Comparison of ENCODE assay signal across 9 cellular contexts in genomic region chr1:230972855-230973271, GRCh38. TPM values are rescaled to one million over a fixed set of nuclear protein-coding genes. Genes with fewer than 3 reads are reported as not detected.
DNase-seq lines count a peak whose midpoint lies in the region; ATAC-seq, FAIRE-seq and TF ChIP-seq lines count a peak whose summit lies in the region.
"Had no signal": no experiment of that assay in that cellular context is flagged by ENCODE, and none has a peak within 500 bp of the region (broad histone marks: within the 10 kb centered on the region; RNA-seq: fewer than 3 reads in every experiment).

No MANE protein-coding gene starts in this region.

- ATAC-seq in GM19372 (IDR thresholded peaks at IDR 0.05; ENCODE audit: low read depth, unreplicated experiment) (peak; percentile 80), HG03442 (IDR thresholded peaks at IDR 0.05; ENCODE audit: unreplicated experiment) (peak; percentile 81), activated B cell treated with CpG ODN at 0.5 μM for 24 hours (ENCODE audit: low read depth) (peak; percentile 83)

- 67 to 81% methylated on average over 1 of the region's 1 CpG for WGBS in transverse colon (ENCODE audit: low coverage in 1 of 2), 2 donors
- WGBS in adrenal gland, 4 donors = 56 to 75% (median 68%) methylated on average over 1 of the region's 1 CpG

- H3K27ac Mint-ChIP-seq in activated B cell treated with CpG ODN at 0.5 μM for 24 hours = peak overlapping the region; percentile 95

- intact Hi-C loops in activated B cell treated with CpG ODN at 0.5 μM for 24 hours (cut with micrococcal nuclease) = no loop called here
- intact Hi-C loops in endothelial cell of umbilical vein (cut with micrococcal nuclease) = loop anchor here (10.0 kb wide), 1 partner anchor 632 kb away; no protein-coding TSS in a partner anchor
- intact Hi-C loops in transverse colon (cut with DNase I; ENCODE audit: low total_unique reads) = loop anchor here (5.0 kb wide), 1 partner anchor 899 kb away; no protein-coding TSS in a partner anchor
- intact Hi-C loops in kidney (cut with DNase I) = no loop called here
- intact Hi-C loops in adrenal gland (cut with DNase I) = no loop called here

- dilution Hi-C loops in endothelial cell of umbilical vein (cut with MboI; ENCODE audit: extremely low pct_ligation_motif_present, low sequenced_read_pairs) = no loop called here

- in situ Hi-C loops in transverse colon (cut with MboI; ENCODE audit: low pct_ligation_motif_present in 1 of 4, low pct_unique_long_range_greater_than_20kb in 1 of 4, low sequenced_read_pairs in 3 of 4) = no loop called here

- H3K9me3 ChIP-seq in endothelial cell of umbilical vein (replicated peaks; ENCODE audit: control insufficient read depth, insufficient read depth, low read length) (no peaks in the 10 kb centered on the region), transverse colon (no peaks in the 10 kb centered on the region), kidney (ENCODE audit: control insufficient read depth in 1 of 2, low read length in 2 of 2) (no peaks in the 10 kb centered on the region), adrenal gland (replicated peaks in 1 of 3) (no peaks in the 10 kb centered on the region)

- H3K27me3 ChIP-seq in endothelial cell of umbilical vein (ENCODE audit: control insufficient read depth in 2 of 2, insufficient read depth in 2 of 2, low read length in 2 of 2) = no peaks in the 10 kb centered on the region
- no peaks in the 10 kb centered on the region for H3K27me3 ChIP-seq in transverse colon
- H3K27me3 ChIP-seq in adrenal gland = no peaks in the 10 kb centered on the region

- H3K4me3 ChIP-seq in endothelial cell of umbilical vein (replicated peaks in 1 of 3; ENCODE audit: insufficient read depth in 1 of 3, low read depth in 1 of 3, low read length in 3 of 3) (no peak overlapping the region), transverse colon (no peak overlapping the region), kidney (ENCODE audit: low read length in 2 of 2) (no peak overlapping the region), adrenal gland (no peak overlapping the region)

- no peaks in the 10 kb centered on the region for H3K27me3 Mint-ChIP-seq in activated B cell treated with CpG ODN at 0.5 μM for 24 hours

- H3K36me3 Mint-ChIP-seq in activated B cell treated with CpG ODN at 0.5 μM for 24 hours (ENCODE audit: low read depth) = peaks cover 27% of the 10 kb centered on the region

- CTCF ChIA-PET in activated B cell treated with CpG ODN at 0.5 μM for 24 hours (lab: Charles Lee) = interaction anchor here (1.0 to 1.3 kb wide), 2 partner anchors 15 to 19 kb away, joined by 3 read pairs; no protein-coding TSS in a partner anchor
- CTCF ChIA-PET in endothelial cell of umbilical vein (lab: Charles Lee) = interaction anchor here (0.7 to 1.2 kb wide), 6 partner anchors 13 to 120 kb away, joined by 3 to 4 read pairs (median 3); no protein-coding TSS in a partner anchor

- POLR2A ChIA-PET in activated B cell treated with CpG ODN at 0.5 μM for 24 hours (lab: Charles Lee) (interaction anchor here (1.4 to 1.5 kb wide), 2 partner anchors 15 to 242 kb away, joined by 5 to 10 read pairs; no protein-coding TSS in a partner anchor), endothelial cell of umbilical vein (lab: Charles Lee) (no interaction called here)

- H4K20me1 ChIP-seq in endothelial cell of umbilical vein (replicated peaks; ENCODE audit: control insufficient read depth, extremely low read depth, insufficient read depth, low read length) = no peaks in the 10 kb centered on the region

- peak; percentile 79 for FAIRE-seq in endothelial cell of umbilical vein (lab: Jason Lieb, UNC)
- no peak for FAIRE-seq in kidney (lab: Jason Lieb, UNC)

- H3K9me1 ChIP-seq in endothelial cell of umbilical vein (replicated peaks; ENCODE audit: control insufficient read depth, extremely low read depth, insufficient read depth, low read length) = no peaks in the 10 kb centered on the region

- H2AFZ ChIP-seq in endothelial cell of umbilical vein (ENCODE audit: low read depth, low read length) = no peak overlapping the region
- H2AFZ ChIP-seq: parathyroid adenoma had no signal

- peak overlapping the region; percentile 72 for H3K4me3 Mint-ChIP-seq in activated B cell treated with CpG ODN at 0.5 μM for 24 hours

- H3K4me2 ChIP-seq in endothelial cell of umbilical vein (ENCODE audit: insufficient read depth, low read length) = peak overlapping the region; percentile 1

- BruUV-seq in endothelial cell of umbilical vein (replicated peaks; lab: Mats Ljungman, UMichigan) = no TSS peak

- H3K79me2 ChIP-seq in endothelial cell of umbilical vein (ENCODE audit: control insufficient read depth, insufficient read depth, low read length) = peaks cover 7% of the 10 kb centered on the region

- TF ChIP-seq POLR2A in endothelial cell of umbilical vein (IDR thresholded peaks at IDR 0.05; ENCODE audit: low read depth, low read length) (no peak), transverse colon (IDR thresholded peaks at IDR 0.05) (no peak), adrenal gland (IDR thresholded peaks at IDR 0.05) (no peak)

- H3K27ac ChIP-seq in endothelial cell of umbilical vein (ENCODE audit: insufficient read depth, low read depth, low read length) (no peak overlapping the region), transverse colon (peak overlapping the region in 3 of 4 donors; percentile 7 to 15 (median 14)), kidney (ENCODE audit: low read depth in 2 of 2, low read length in 2 of 2) (no peak overlapping the region), adrenal gland (peak overlapping the region in 1 of 5 donors; percentile 19)
- H3K27ac ChIP-seq: parathyroid adenoma had no signal

- peaks cover 19% of the 10 kb centered on the region for H3K4me1 ChIP-seq in endothelial cell of umbilical vein (ENCODE audit: control insufficient read depth, extremely low read depth, insufficient read depth, low read length)
- peaks cover 0 to 21% (median 16%) of the 10 kb centered on the region in 4 donors for H3K4me1 ChIP-seq in transverse colon
- peaks cover 2 to 11% of the 10 kb centered on the region in 2 donors for H3K4me1 ChIP-seq in kidney (ENCODE audit: control insufficient read depth in 1 of 2, insufficient read depth in 1 of 2, low read depth in 1 of 2, low read length in 2 of 2)
- H3K4me1 ChIP-seq in adrenal gland (replicated peaks in 1 of 2) = peaks cover 0 to 12% of the 10 kb centered on the region in 2 donors

- TF ChIP-seq CTCF in activated B cell treated with CpG ODN at 0.5 μM for 24 hours (IDR thresholded peaks at IDR 0.05) = no peak
- TF ChIP-seq CTCF in endothelial cell of umbilical vein (IDR thresholded peaks at IDR 0.05; ENCODE audit: extremely low read depth in 1 of 2, insufficient read depth in 1 of 2, low read depth in 1 of 2, low read length in 2 of 2) = no peak
- no peak for TF ChIP-seq CTCF in transverse colon (IDR thresholded peaks at IDR 0.05)
- no peak for TF ChIP-seq CTCF in kidney (IDR thresholded peaks at IDR 0.05; ENCODE audit: borderline replicate concordance, extremely low read depth, insufficient read depth)
- no peak for TF ChIP-seq CTCF in adrenal gland (IDR thresholded peaks at IDR 0.05)

- H3K4me1 Mint-ChIP-seq in activated B cell treated with CpG ODN at 0.5 μM for 24 hours = peaks cover 68% of the 10 kb centered on the region

- H3K9ac ChIP-seq in endothelial cell of umbilical vein (replicated peaks; ENCODE audit: extremely low read depth, insufficient read depth, low read length) (no peak overlapping the region), kidney (ENCODE audit: low read length in 2 of 2) (no peak overlapping the region)
- H3K9ac ChIP-seq: parathyroid adenoma had no signal

- TF ChIP-seq EP300 in transverse colon (IDR thresholded peaks at IDR 0.05; ENCODE audit: low read depth) = no peak

- DNase-seq in AG08395 (ENCODE audit: low spot score) (peak; percentile 17), activated B cell treated with CpG ODN at 0.5 μM for 24 hours (no peak), endothelial cell of umbilical vein (ENCODE audit: low read depth, low spot score) (peak; percentile 19), transverse colon (peak; percentile 31), kidney (no peak), adrenal gland (no peak)

- H3K36me3 ChIP-seq in endothelial cell of umbilical vein (ENCODE audit: control insufficient read depth in 2 of 2, extremely low read depth in 1 of 2, insufficient read depth in 2 of 2, low read length in 2 of 2) (no peaks in the 10 kb centered on the region), transverse colon (peaks cover 0 to 5% (median 0%) of the 10 kb centered on the region in 4 donors), kidney (ENCODE audit: control insufficient read depth in 1 of 2, insufficient read depth in 2 of 2, low read length in 2 of 2) (no peaks in the 10 kb centered on the region), adrenal gland (replicated peaks in 1 of 2) (no peaks in the 10 kb centered on the region)

- no peaks in the 10 kb centered on the region for H3K9me3 Mint-ChIP-seq in activated B cell treated with CpG ODN at 0.5 μM for 24 hours

RNA-seq across cellular contexts. Expression of gene TTC13, which starts 5.8 kb away (rescaled TPM):
- total RNA-seq in activated B cell treated with CpG ODN at 0.5 μM for 24 hours (30.9 and 35.4 TPM in 2 replicates), endothelial cell of umbilical vein (22.2 and 23.9 TPM in 2 replicates), transverse colon (100 to 1,000 TPM in 2 of 4 donors, 10 to 100 TPM in 2; 44.8 to 178 (median 117) TPM), kidney (15.6 TPM), adrenal gland (10 to 100 TPM in 3 of 8 donors, 1 to 10 TPM in 5; 6.6 to 20.7 (median 9.6) TPM)
- polyA plus RNA-seq in endothelial cell of umbilical vein (6.8 and 8.8 TPM in 2 replicates), kidney (ENCODE audit: insufficient read depth, low read depth, low replicate concordance) (4.2 TPM), adrenal gland (10 to 100 TPM; 10.6 to 16.5 (median 12.0) TPM)
- polyA plus RNA-seq in endothelial cell of umbilical vein (2011; cell fraction: cytosol; rRNA removed) = 6.9 and 7.5 TPM in 2 replicates
- polyA plus RNA-seq in endothelial cell of umbilical vein (2011; cell fraction: nucleus; rRNA removed) = 41.5 and 43.7 TPM in 2 replicates
- 12.7 and 15.8 TPM in 2 replicates for polyA plus RNA-seq in endothelial cell of umbilical vein (2012)
- 18.8 and 22.1 TPM in 2 replicates for polyA minus RNA-seq in endothelial cell of umbilical vein
- 6.5 TPM for polyA minus RNA-seq in endothelial cell of umbilical vein (2011; cell fraction: cytosol; rRNA and poly(A)+ RNA removed)
- 15.1 and 26.5 TPM in 2 replicates for polyA minus RNA-seq in endothelial cell of umbilical vein (2011; cell fraction: nucleus; rRNA and poly(A)+ RNA removed)

RNA-seq across cellular contexts. Expression of gene ARV1, which starts 6.0 kb away (rescaled TPM):
- 13.1 and 13.7 TPM in 2 replicates for total RNA-seq in activated B cell treated with CpG ODN at 0.5 μM for 24 hours
- 10.7 and 12.5 TPM in 2 replicates for total RNA-seq in endothelial cell of umbilical vein
- polyA plus RNA-seq in endothelial cell of umbilical vein = 10.8 and 14.0 TPM in 2 replicates
- polyA plus RNA-seq in endothelial cell of umbilical vein (2011; cell fraction: cytosol; rRNA removed) = 19.5 TPM in 2 replicates
- 6.6 and 10.7 TPM in 2 replicates for polyA plus RNA-seq in endothelial cell of umbilical vein (2011; cell fraction: nucleus; rRNA removed)
- 12.5 and 14.3 TPM in 2 replicates for polyA plus RNA-seq in endothelial cell of umbilical vein (2012)
- polyA minus RNA-seq in endothelial cell of umbilical vein = 7.1 and 11.4 TPM in 2 replicates
- polyA minus RNA-seq in endothelial cell of umbilical vein (2011; cell fraction: cytosol; rRNA and poly(A)+ RNA removed) = 8.9 TPM
- polyA minus RNA-seq in endothelial cell of umbilical vein (2011; cell fraction: nucleus; rRNA and poly(A)+ RNA removed) = 2.0 and 3.2 TPM in 2 replicates
- total RNA-seq in transverse colon = 10 to 100 TPM in 2 of 4 donors, 1 to 10 TPM in 2; 7.1 to 37.3 (median 18.4) TPM
- total RNA-seq in kidney = 21.1 TPM
- 38.5 TPM for polyA plus RNA-seq in kidney (ENCODE audit: insufficient read depth, low read depth, low replicate concordance)
- total RNA-seq in adrenal gland = 10 to 100 TPM; 20.1 to 40.6 (median 23.2) TPM
- polyA plus RNA-seq in adrenal gland = 10 to 100 TPM; 39.6 to 81.5 (median 71.2) TPM

Comparison
In these comparisons a context has a peak if more than half of its experiments do, and no peak if none do; other contexts are left out.
1. DNase-seq: peak in AG08395 (single experiment), endothelial cell of umbilical vein (single experiment) and transverse colon (single experiment); none in activated B cell treated with CpG ODN at 0.5 μM for 24 hours (single experiment), kidney (single experiment) and adrenal gland (0 of 7).
2. H3K27ac ChIP-seq: peak in transverse colon (3 of 4); none in endothelial cell of umbilical vein (single experiment) and kidney (0 of 2).
3. intact Hi-C loops: an anchor here in endothelial cell of umbilical vein (10.0 kb wide) and transverse colon (5.0 kb wide); none called in activated B cell treated with CpG ODN at 0.5 μM for 24 hours, kidney and adrenal gland.
4. Peak in every context shown above with its lines, with median percentiles within 50 percentile points of each other: ATAC-seq.